Comparison of ENCODE assay signal across 17 cellular contexts in the genomic region with DNA sequence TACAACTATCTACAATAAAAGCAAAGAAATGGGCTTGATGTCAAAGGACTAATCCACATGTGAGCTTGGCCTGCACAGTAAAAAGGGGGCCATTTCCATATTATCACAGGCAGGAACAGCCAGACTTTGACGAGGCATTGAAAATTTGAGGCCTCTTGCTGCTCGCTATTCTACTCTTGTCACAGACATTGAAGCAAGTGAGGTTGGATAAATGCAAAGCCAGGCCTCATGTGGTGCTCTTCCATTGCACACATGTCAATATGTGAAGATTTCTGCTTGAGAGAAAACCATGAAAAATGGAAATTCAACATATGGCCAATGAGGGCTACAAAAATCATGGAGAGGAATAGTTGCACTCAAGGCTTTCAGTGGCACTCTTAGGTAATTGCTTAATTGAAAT.
"Had no signal": no experiment of that assay in that cellular context is flagged by ENCODE, and none has a peak within 500 bp of the region (broad histone marks: within the 10 kb centered on the region; RNA-seq: fewer than 3 reads in every experiment).

No MANE protein-coding gene starts in this region.

- H3K27ac Mint-ChIP-seq: activated B cell treated with CpG ODN at 0.5 μM for 24 hours; activated naive CD4-positive, alpha-beta T cell treated with anti-CD3 and anti-CD28 coated beads, Interleukin-2, amount 50 U/mL, for 72 hours; activated T-helper 2 cell treated with anti-CD3 and anti-CD28 coated beads, Interferon-gamma antibody, Interleukin-2, Interleukin-4, amounts not matched to agents 10 μg/mL and 5 μg/mL and 100 μg/mL, durations not matched to agents 14 hours and 24 hours and 36 hours; dendritic cell treated with granulocyte-macrophage colony-stimulating factor and Interleukin-4, amounts not matched to agents 40 ng/mL and 50 ng/mL, for 4 days; mesothelial cell of epicardium; stimulated activated effector memory CD8-positive, alpha-beta T cell treated with anti-CD3 and anti-CD28 coated beads, Interleukin-12 subunit alpha, Interleukin-12 subunit beta, amount 100 ng/mL, for 72 hours had no signal

- H3K4me3 ChIP-seq: hepatocyte, lower lobe of right lung, smooth muscle cell, transverse colon had no signal

- H3K36me3 Mint-ChIP-seq: mesothelial cell of epicardium; stimulated activated effector memory CD8-positive, alpha-beta T cell treated with anti-CD3 and anti-CD28 coated beads, Interleukin-12 subunit alpha, Interleukin-12 subunit beta, amount 100 ng/mL, for 72 hours had no signal

- H3K36me3 ChIP-seq: lower lobe of right lung, transverse colon had no signal

- H3K27me3 ChIP-seq: hepatocyte, transverse colon had no signal

- H3K4me3 Mint-ChIP-seq: activated B cell treated with CpG ODN at 0.5 μM for 24 hours; dendritic cell treated with granulocyte-macrophage colony-stimulating factor and Interleukin-4, amounts not matched to agents 40 ng/mL and 50 ng/mL, for 4 days; mesothelial cell of epicardium; stimulated activated effector memory CD8-positive, alpha-beta T cell treated with anti-CD3 and anti-CD28 coated beads, Interleukin-12 subunit alpha, Interleukin-12 subunit beta, amount 100 ng/mL, for 72 hours had no signal

- H3K27me3 Mint-ChIP-seq: activated B cell treated with CpG ODN at 0.5 μM for 24 hours; dendritic cell treated with granulocyte-macrophage colony-stimulating factor and Interleukin-4, amounts not matched to agents 40 ng/mL and 50 ng/mL, for 4 days had no signal

- H3K4me1 Mint-ChIP-seq: activated B cell treated with CpG ODN at 0.5 μM for 24 hours; mesothelial cell of epicardium; stimulated activated effector memory CD8-positive, alpha-beta T cell treated with anti-CD3 and anti-CD28 coated beads, Interleukin-12 subunit alpha, Interleukin-12 subunit beta, amount 100 ng/mL, for 72 hours had no signal

- DNase-seq: activated B cell treated with CpG ODN at 0.5 μM for 24 hours; activated CD4-positive, alpha-beta T cell treated with anti-CD3 and anti-CD28 coated beads, Interleukin-2, amount 50 U/mL, for 1 hour; activated T-cell treated with anti-CD3 and anti-CD28 coated beads for 4 hours; amniotic stem cell; cerebellar nuclear complex; erythroblast; kidney glomerular epithelial cell; lower lobe of right lung; right cardiac atrium; transverse colon had no signal
